1 cellular context compared by ENCODE assay signal in genomic region chr17:73278049-73278464, GRCh38.
TF ChIP-seq lines count a peak whose summit lies in the region.

No MANE protein-coding gene starts in this region.

TF ChIP-seq in HepG2, 621 proteins besides CTCF, POLR2A, EP300 and RAD21 (continued from another document and continues in another):
- TF ChIP-seq ZNF207 (IDR thresholded peaks at IDR 0.05; ENCODE audit: borderline replicate concordance) (no peak), TCF12 (IDR thresholded peaks at IDR 0.05) (no peak), TCF12 (CRISPR knock-in tag; IDR thresholded peaks at IDR 0.05) (peak; percentile 85; the same call in 1 of the 2 replicates), ZNF276 (CRISPR knock-in tag; IDR thresholded peaks at IDR 0.05; ENCODE audit: low read depth) (no peak), PRPF4 (IDR thresholded peaks at IDR 0.05; ENCODE audit: low read depth, low read length, poor library complexity, severe bottlenecking) (no peak), ZBTB8A (CRISPR knock-in tag; IDR thresholded peaks at IDR 0.05; ENCODE audit: borderline replicate concordance, low read depth) (no peak), ZNF251 (CRISPR knock-in tag; IDR thresholded peaks at IDR 0.05) (no peak), POLR2AphosphoS5 (IDR thresholded peaks at IDR 0.05; ENCODE audit: low read depth, low read length) (no peak), PHF8 (CRISPR knock-in tag; IDR thresholded peaks at IDR 0.05) (no peak), FIP1L1 (IDR thresholded peaks at IDR 0.05; ENCODE audit: borderline replicate concordance, insufficient read depth, low read depth, low read length) (no peak), ZNF724P (CRISPR knock-in tag; IDR thresholded peaks at IDR 0.05; ENCODE audit: borderline replicate concordance) (no peak), GRHL1 (CRISPR knock-in tag; conservative IDR thresholded peaks at IDR 0.05) (no peak), ZNF431 (CRISPR knock-in tag; IDR thresholded peaks at IDR 0.05; ENCODE audit: borderline replicate concordance, low read depth) (0 out of 2 replicates have a peak, but pooled peaks have one; percentile 41), CEBPG (CRISPR knock-in tag; IDR thresholded peaks at IDR 0.05) (peak; percentile 11; the same call in 1 of the 2 replicates), RBM22 (optimal IDR thresholded peaks at IDR 0.05; ENCODE audit: low read length) (no peak), ZNF234 (CRISPR knock-in tag; conservative IDR thresholded peaks at IDR 0.05) (no peak), ARNT2 (CRISPR knock-in tag; IDR thresholded peaks at IDR 0.05; ENCODE audit: low read depth) (no peak), PRDM4 (CRISPR knock-in tag; IDR thresholded peaks at IDR 0.05; ENCODE audit: borderline replicate concordance) (no peak), ELF3 (CRISPR knock-in tag; IDR thresholded peaks at IDR 0.05) (no peak), SALL1 (CRISPR knock-in tag; IDR thresholded peaks at IDR 0.05) (peak; percentile 79), HNRNPUL1 (IDR thresholded peaks at IDR 0.05; ENCODE audit: low read depth, low read length) (no peak), ZNF605 (CRISPR knock-in tag; IDR thresholded peaks at IDR 0.05) (0 out of 2 replicates have a peak, but pooled peaks have one; percentile 19), JDP2 (CRISPR knock-in tag; IDR thresholded peaks at IDR 0.05; ENCODE audit: borderline replicate concordance) (no peak), ZFP36L2 (CRISPR knock-in tag; IDR thresholded peaks at IDR 0.05) (no peak), BCL6 (CRISPR knock-in tag; IDR thresholded peaks at IDR 0.05) (peak; percentile 65), ZNF691 (CRISPR knock-in tag; IDR thresholded peaks at IDR 0.05; ENCODE audit: borderline replicate concordance, low read depth) (no peak), SMARCC2 (IDR thresholded peaks at IDR 0.05) (no peak), ZNF772 (CRISPR knock-in tag; IDR thresholded peaks at IDR 0.05) (peak; percentile 64; the same call in 1 of the 2 replicates), ZNF674 (CRISPR knock-in tag; IDR thresholded peaks at IDR 0.05; ENCODE audit: low read depth) (no peak), RFXANK (CRISPR knock-in tag; IDR thresholded peaks at IDR 0.05) (no peak), TBX3 (IDR thresholded peaks at IDR 0.05; ENCODE audit: borderline replicate concordance) (no peak), KLF15 (CRISPR knock-in tag; IDR thresholded peaks at IDR 0.05; ENCODE audit: borderline replicate concordance) (no peak), ZBTB42 (CRISPR knock-in tag; IDR thresholded peaks at IDR 0.05) (no peak), ZNF138 (CRISPR knock-in tag; IDR thresholded peaks at IDR 0.05; ENCODE audit: low read depth) (no peak), BCLAF1 (IDR thresholded peaks at IDR 0.05) (no peak), PITX1 (CRISPR knock-in tag; IDR thresholded peaks at IDR 0.05) (peak; percentile 96), GLMP (CRISPR knock-in tag; IDR thresholded peaks at IDR 0.05; ENCODE audit: borderline replicate concordance) (no peak), HOXA7 (CRISPR knock-in tag; IDR thresholded peaks at IDR 0.05) (no peak), ZNF589 (CRISPR knock-in tag; conservative IDR thresholded peaks at IDR 0.05) (no peak), JUN (CRISPR knock-in tag; IDR thresholded peaks at IDR 0.05) (no peak)
- TF ChIP-seq, protein P1, sequence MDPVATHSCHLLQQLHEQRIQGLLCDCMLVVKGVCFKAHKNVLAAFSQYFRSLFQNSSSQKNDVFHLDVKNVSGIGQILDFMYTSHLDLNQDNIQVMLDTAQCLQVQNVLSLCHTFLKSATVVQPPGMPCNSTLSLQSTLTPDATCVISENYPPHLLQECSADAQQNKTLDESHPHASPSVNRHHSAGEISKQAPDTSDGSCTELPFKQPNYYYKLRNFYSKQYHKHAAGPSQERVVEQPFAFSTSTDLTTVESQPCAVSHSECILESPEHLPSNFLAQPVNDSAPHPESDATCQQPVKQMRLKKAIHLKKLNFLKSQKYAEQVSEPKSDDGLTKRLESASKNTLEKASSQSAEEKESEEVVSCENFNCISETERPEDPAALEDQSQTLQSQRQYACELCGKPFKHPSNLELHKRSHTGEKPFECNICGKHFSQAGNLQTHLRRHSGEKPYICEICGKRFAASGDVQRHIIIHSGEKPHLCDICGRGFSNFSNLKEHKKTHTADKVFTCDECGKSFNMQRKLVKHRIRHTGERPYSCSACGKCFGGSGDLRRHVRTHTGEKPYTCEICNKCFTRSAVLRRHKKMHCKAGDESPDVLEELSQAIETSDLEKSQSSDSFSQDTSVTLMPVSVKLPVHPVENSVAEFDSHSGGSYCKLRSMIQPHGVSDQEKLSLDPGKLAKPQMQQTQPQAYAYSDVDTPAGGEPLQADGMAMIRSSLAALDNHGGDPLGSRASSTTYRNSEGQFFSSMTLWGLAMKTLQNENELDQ (CRISPR knock-in tag; IDR thresholded peaks at IDR 0.05; ENCODE audit: borderline replicate concordance), result no peak
- TF ChIP-seq, protein P2, sequence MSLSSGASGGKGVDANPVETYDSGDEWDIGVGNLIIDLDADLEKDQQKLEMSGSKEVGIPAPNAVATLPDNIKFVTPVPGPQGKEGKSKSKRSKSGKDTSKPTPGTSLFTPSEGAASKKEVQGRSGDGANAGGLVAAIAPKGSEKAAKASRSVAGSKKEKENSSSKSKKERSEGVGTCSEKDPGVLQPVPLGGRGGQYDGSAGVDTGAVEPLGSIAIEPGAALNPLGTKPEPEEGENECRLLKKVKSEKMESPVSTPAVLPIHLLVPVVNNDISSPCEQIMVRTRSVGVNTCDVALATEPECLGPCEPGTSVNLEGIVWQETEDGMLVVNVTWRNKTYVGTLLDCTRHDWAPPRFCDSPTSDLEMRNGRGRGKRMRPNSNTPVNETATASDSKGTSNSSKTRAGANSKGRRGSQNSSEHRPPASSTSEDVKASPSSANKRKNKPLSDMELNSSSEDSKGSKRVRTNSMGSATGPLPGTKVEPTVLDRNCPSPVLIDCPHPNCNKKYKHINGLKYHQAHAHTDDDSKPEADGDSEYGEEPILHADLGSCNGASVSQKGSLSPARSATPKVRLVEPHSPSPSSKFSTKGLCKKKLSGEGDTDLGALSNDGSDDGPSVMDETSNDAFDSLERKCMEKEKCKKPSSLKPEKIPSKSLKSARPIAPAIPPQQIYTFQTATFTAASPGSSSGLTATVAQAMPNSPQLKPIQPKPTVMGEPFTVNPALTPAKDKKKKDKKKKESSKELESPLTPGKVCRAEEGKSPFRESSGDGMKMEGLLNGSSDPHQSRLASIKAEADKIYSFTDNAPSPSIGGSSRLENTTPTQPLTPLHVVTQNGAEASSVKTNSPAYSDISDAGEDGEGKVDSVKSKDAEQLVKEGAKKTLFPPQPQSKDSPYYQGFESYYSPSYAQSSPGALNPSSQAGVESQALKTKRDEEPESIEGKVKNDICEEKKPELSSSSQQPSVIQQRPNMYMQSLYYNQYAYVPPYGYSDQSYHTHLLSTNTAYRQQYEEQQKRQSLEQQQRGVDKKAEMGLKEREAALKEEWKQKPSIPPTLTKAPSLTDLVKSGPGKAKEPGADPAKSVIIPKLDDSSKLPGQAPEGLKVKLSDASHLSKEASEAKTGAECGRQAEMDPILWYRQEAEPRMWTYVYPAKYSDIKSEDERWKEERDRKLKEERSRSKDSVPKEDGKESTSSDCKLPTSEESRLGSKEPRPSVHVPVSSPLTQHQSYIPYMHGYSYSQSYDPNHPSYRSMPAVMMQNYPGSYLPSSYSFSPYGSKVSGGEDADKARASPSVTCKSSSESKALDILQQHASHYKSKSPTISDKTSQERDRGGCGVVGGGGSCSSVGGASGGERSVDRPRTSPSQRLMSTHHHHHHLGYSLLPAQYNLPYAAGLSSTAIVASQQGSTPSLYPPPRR (CRISPR knock-in tag; IDR thresholded peaks at IDR 0.05; ENCODE audit: borderline replicate concordance), result peak; percentile 48; the same call in 1 of the 2 replicates
- TF ChIP-seq, protein P3, sequence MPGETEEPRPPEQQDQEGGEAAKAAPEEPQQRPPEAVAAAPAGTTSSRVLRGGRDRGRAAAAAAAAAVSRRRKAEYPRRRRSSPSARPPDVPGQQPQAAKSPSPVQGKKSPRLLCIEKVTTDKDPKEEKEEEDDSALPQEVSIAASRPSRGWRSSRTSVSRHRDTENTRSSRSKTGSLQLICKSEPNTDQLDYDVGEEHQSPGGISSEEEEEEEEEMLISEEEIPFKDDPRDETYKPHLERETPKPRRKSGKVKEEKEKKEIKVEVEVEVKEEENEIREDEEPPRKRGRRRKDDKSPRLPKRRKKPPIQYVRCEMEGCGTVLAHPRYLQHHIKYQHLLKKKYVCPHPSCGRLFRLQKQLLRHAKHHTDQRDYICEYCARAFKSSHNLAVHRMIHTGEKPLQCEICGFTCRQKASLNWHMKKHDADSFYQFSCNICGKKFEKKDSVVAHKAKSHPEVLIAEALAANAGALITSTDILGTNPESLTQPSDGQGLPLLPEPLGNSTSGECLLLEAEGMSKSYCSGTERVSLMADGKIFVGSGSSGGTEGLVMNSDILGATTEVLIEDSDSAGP (CRISPR knock-in tag; IDR thresholded peaks at IDR 0.05; ENCODE audit: borderline replicate concordance), result no peak
